ENCODE assay signal across 1 cellular context in the genomic region with DNA sequence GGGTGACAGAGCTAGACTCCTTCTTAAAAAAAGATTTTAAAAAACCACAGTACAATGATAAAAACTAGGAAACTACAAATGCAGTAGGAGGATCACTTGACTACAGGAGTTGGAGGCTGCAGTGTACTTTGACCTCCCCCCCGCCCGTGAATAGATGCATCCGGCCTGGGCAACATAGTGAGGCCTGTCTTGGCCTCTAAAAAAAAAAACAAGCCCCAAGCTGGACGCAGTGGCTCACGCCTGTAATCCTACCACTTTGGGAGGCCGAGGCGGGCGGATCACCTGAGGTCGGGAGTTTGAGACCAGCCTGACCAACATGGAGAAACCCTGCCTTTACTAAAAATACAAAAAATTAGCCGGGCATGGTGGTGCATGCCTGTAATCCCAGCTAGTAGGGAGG. TPM values are rescaled to one million over a fixed set of nuclear protein-coding genes. Genes with fewer than 3 reads are reported as not detected.
"Had no signal": no experiment of that assay in that cellular context is flagged by ENCODE, and none has a peak within 500 bp of the region (broad histone marks: within the 10 kb centered on the region; RNA-seq: fewer than 3 reads in every experiment).

No MANE protein-coding gene starts in this region.

RNA-seq across cellular contexts. Expression of a gene that starts 25.1 kb away (rescaled TPM):
- total RNA-seq: HT-29 had no signal
